9 cellular contexts compared by ENCODE assay signal in genomic region chr9:122816163-122816867, GRCh38. TPM values are rescaled to one million over a fixed set of nuclear protein-coding genes. Genes with fewer than 3 reads are reported as not detected.
DNase-seq lines count a peak whose midpoint lies in the region; ATAC-seq and TF ChIP-seq lines count a peak whose summit lies in the region.
"Had no signal": no experiment of that assay in that cellular context is flagged by ENCODE, and none has a peak within 500 bp of the region (broad histone marks: within the 10 kb centered on the region; RNA-seq: fewer than 3 reads in every experiment).

No MANE protein-coding gene starts in this region.

- H3K9me3 ChIP-seq in body of pancreas, result no peaks in the 10 kb centered on the region

- H3K27ac ChIP-seq in body of pancreas, result no peak overlapping the region

- TF ChIP-seq POLR2A in body of pancreas (IDR thresholded peaks at IDR 0.05), result no peak

- intact Hi-C loops in body of pancreas (cut with DNase I), result loop anchor here (10.0 kb wide), 1 partner anchor 462 kb away; no protein-coding TSS in a partner anchor

- DNase-seq in GF-D8 (lab: John Stamatoyannopoulos, UW) (peak; percentile 88), T-helper 2 cell (peak in 3 of 5 experiments; percentile 27 to 72 (median 28)), body of pancreas (peak in 3 of 4 donors; percentile 13 to 28 (median 21)), omental fat pad (ENCODE audit: low spot score) (no peak), NCI-H2196 treated with DMSO at 0.1 percent for 48 hours (lab: John Stamatoyannopoulos, UW; ENCODE audit: unreplicated experiment) (no peak)

- ATAC-seq in body of pancreas, result no peak
- ATAC-seq in omental fat pad (ENCODE audit: low FRiP score), result peak; percentile 44
- no peak for ATAC-seq in GM21447 (IDR thresholded peaks at IDR 0.05; ENCODE audit: unreplicated experiment)
- no peak for ATAC-seq in GM18519 (IDR thresholded peaks at IDR 0.05; ENCODE audit: low FRiP score, unreplicated experiment)
- no peak for ATAC-seq in GM19351 (IDR thresholded peaks at IDR 0.05; ENCODE audit: unreplicated experiment)

- peaks cover 5% of the 10 kb centered on the region for H3K4me1 ChIP-seq in body of pancreas

- no peak for TF ChIP-seq CTCF in body of pancreas (IDR thresholded peaks at IDR 0.05)
- TF ChIP-seq CTCF in omental fat pad (IDR thresholded peaks at IDR 0.05), result no peak

- 66 to 87% methylated on average over 16 to 17 of the region's 17 CpGs for WGBS in body of pancreas, 2 donors

- H3K4me3 ChIP-seq in body of pancreas, result no peak overlapping the region

- H3K27me3 ChIP-seq in body of pancreas, result no peaks in the 10 kb centered on the region

- H3K36me3 ChIP-seq in body of pancreas (replicated peaks in 1 of 2; ENCODE audit: insufficient read depth in 1 of 2, low read depth in 2 of 2), result peaks cover 0 to 2% of the 10 kb centered on the region in 2 donors

RNA-seq across cellular contexts. Expression of gene PDCL, which starts 12.1 kb away (rescaled TPM):
- 10 to 100 TPM in 1 of 2 donors, 1 to 10 TPM in 1; 4.6 to 11.9 TPM for total RNA-seq in body of pancreas
- total RNA-seq in omental fat pad, result 10 to 100 TPM; 10.8 to 23.5 (median 13.7) TPM

RNA-seq across cellular contexts. Expression of gene OR1K1, which starts 16.4 kb away (rescaled TPM):
- total RNA-seq in body of pancreas, result not detected
- not detected for total RNA-seq in omental fat pad
- total RNA-seq: Daoy had no signal

RNA-seq across cellular contexts. Expression of gene OR5C1, which starts 27.6 kb away (rescaled TPM):
- total RNA-seq in body of pancreas, result not detected
- total RNA-seq in omental fat pad, result not detected
- total RNA-seq: Daoy had no signal

Comparison
In these comparisons a context has a peak if more than half of its experiments do, and no peak if none do; other contexts are left out.
1. DNase-seq: peak in GF-D8 (single experiment), T-helper 2 cell (3 of 5) and body of pancreas (3 of 4); none in omental fat pad (single experiment) and NCI-H2196 treated with DMSO at 0.1 percent for 48 hours (single experiment).